28 cellular contexts compared by ENCODE assay signal in the genomic region with DNA sequence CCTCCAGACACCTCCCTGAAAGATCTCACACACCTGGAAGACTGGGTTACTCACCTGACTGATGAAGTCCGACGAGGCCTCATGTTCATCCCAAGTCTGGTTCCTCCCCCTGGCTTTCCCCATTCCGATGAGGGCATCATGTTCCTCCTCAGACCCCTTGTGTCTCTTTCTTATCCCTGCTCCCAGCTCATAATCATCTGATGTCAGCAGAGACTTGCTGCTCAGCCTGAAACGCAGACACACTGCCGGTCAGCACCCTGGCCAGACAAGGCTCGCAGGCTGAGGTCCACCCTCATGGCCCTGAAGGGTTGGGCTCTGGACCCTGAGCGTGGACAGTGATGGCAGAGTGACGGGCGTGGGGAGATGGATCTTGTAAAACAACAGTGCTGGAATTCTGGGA.
A peak's percentile ranks its signal among the peaks of the same experiment; 100 is the strongest.
DNase-seq lines count a peak whose midpoint lies in the region; ATAC-seq and TF ChIP-seq lines count a peak whose summit lies in the region.
"Had no signal": no experiment of that assay in that cellular context is flagged by ENCODE, and none has a peak within 500 bp of the region (broad histone marks: within the 10 kb centered on the region; RNA-seq: fewer than 3 reads in every experiment).

No MANE protein-coding gene starts in this region.

- no peak overlapping the region for H3K9ac ChIP-seq in endodermal cell (ENCODE audit: extremely low read depth, low read length, poor library complexity, severe bottlenecking)

- TF ChIP-seq CTCF in endodermal cell (conservative IDR thresholded peaks at IDR 0.05): no peak
- TF ChIP-seq CTCF in nephron progenitor cell (IDR thresholded peaks at IDR 0.05): no peak
- no peak for TF ChIP-seq CTCF in upper lobe of left lung (IDR thresholded peaks at IDR 0.05)

- H3K4me3 Mint-ChIP-seq in activated naive CD4-positive, alpha-beta T cell treated with anti-CD3 and anti-CD28 coated beads, Interleukin-2, amount 10 ng/mL, durations not matched to agents 7 days and 5 days: no peak overlapping the region
- no peak overlapping the region for H3K4me3 Mint-ChIP-seq in endodermal cell
- no peak overlapping the region for H3K4me3 Mint-ChIP-seq in nephron progenitor cell
- H3K4me3 Mint-ChIP-seq: activated T-cell treated with anti-CD3 and anti-CD28 coated beads, Interleukin-2, amount 50 U/mL, for 72 hours; nephron; T-helper 1 cell treated with Interleukin-12 subunit alpha and Interleukin-12 subunit beta and Interleukin-4 antibody, amounts not matched to agents 30 μg/mL and 1 μg/mL, for 36 hours had no signal

- no peaks in the 10 kb centered on the region for H3K9me3 ChIP-seq in endodermal cell (ENCODE audit: control insufficient read depth, low read length)
- H3K9me3 ChIP-seq in upper lobe of left lung: no peaks in the 10 kb centered on the region
- H3K9me3 ChIP-seq: ovary, testis had no signal

- TF ChIP-seq POLR2A in upper lobe of left lung (IDR thresholded peaks at IDR 0.05): no peak

- ATAC-seq in activated naive CD4-positive, alpha-beta T cell treated with anti-CD3 and anti-CD28 coated beads, Interleukin-2, amount 50 U/mL, for 72 hours: no peak
- ATAC-seq in upper lobe of left lung (ENCODE audit: low FRiP score in 2 of 2) (no peak), GM18873 (IDR thresholded peaks at IDR 0.05; ENCODE audit: low FRiP score, unreplicated experiment) (no peak)
- ATAC-seq: activated CD4-positive, CD25-positive, alpha-beta regulatory T cell treated with anti-CD3 and anti-CD28 coated beads, Interleukin-2, amount 50 U/mL, for 24 hours; activated T-cell treated with anti-CD3 and anti-CD28 coated beads, Interleukin-2, amount 50 U/mL, for 72 hours; SK-N-SH treated with all-trans-retinoic acid at 6 μM for 48 hours; stimulated activated naive CD8-positive, alpha-beta T cell treated with anti-CD3 and anti-CD28 coated beads, Interleukin-15, Interleukin-2, amounts not matched to agents 100 U/mL and 50 U/mL, for 24 hours had no signal

- H3K27ac Mint-ChIP-seq in activated naive CD4-positive, alpha-beta T cell treated with anti-CD3 and anti-CD28 coated beads, Interleukin-2, amount 10 ng/mL, durations not matched to agents 7 days and 5 days: peak overlapping the region; percentile 31
- no peak overlapping the region for H3K27ac Mint-ChIP-seq in activated naive CD4-positive, alpha-beta T cell treated with anti-CD3 and anti-CD28 coated beads, Interleukin-2, amount 50 U/mL, for 72 hours
- H3K27ac Mint-ChIP-seq in endodermal cell: peak overlapping the region; percentile 52
- peak overlapping the region; percentile 76 for H3K27ac Mint-ChIP-seq in nephron progenitor cell
- H3K27ac Mint-ChIP-seq: activated T-cell treated with anti-CD3 and anti-CD28 coated beads, Interleukin-2, amount 50 U/mL, for 72 hours; nephron; T-helper 1 cell treated with Interleukin-12 subunit alpha and Interleukin-12 subunit beta and Interleukin-4 antibody, amounts not matched to agents 30 μg/mL and 1 μg/mL, for 36 hours had no signal

- TF ChIP-seq EP300 in upper lobe of left lung (IDR thresholded peaks at IDR 0.05): no peak

- no peaks in the 10 kb centered on the region for H3K27me3 Mint-ChIP-seq in activated naive CD4-positive, alpha-beta T cell treated with anti-CD3 and anti-CD28 coated beads, Interleukin-2, amount 10 ng/mL, durations not matched to agents 7 days and 5 days
- H3K27me3 Mint-ChIP-seq in endodermal cell (ENCODE audit: insufficient read depth) (no peaks in the 10 kb centered on the region), nephron progenitor cell (ENCODE audit: low read depth, poor library complexity) (peaks cover 8% of the 10 kb centered on the region)

- WGBS in endodermal cell (ENCODE audit: insufficient coverage in 1 of 2, insufficient read length in 1 of 2), 2 experiments: 88 to 95% methylated on average over 6 to 9 of the region's 9 CpGs
- 82 to 87% methylated on average over 9 of the region's 9 CpGs for WGBS in upper lobe of left lung, 2 donors

- H3K27ac ChIP-seq in endodermal cell (ENCODE audit: low read depth, low read length) (no peak overlapping the region), upper lobe of left lung (peak overlapping the region; percentile 32 to 62 (median 50))
- H3K27ac ChIP-seq: C4-2B, ovary, PC-9, testis had no signal

- H3K36me3 ChIP-seq in endodermal cell (ENCODE audit: control insufficient read depth, insufficient read depth, low read length): peaks cover 89% of the 10 kb centered on the region
- peaks cover 45 to 90% (median 75%) of the 10 kb centered on the region in 4 donors for H3K36me3 ChIP-seq in upper lobe of left lung
- H3K36me3 ChIP-seq: ovary had no signal

- H3K27me3 ChIP-seq in endodermal cell (ENCODE audit: control insufficient read depth, insufficient read depth, low read length, poor library complexity, severe bottlenecking) (no peaks in the 10 kb centered on the region), upper lobe of left lung (no peaks in the 10 kb centered on the region)
- H3K27me3 ChIP-seq: dorsolateral prefrontal cortex, ovary, testis had no signal

- H3K4me1 ChIP-seq in endodermal cell (ENCODE audit: control insufficient read depth, insufficient read depth, low read length): no peaks in the 10 kb centered on the region
- H3K4me1 ChIP-seq in upper lobe of left lung: peaks cover 10 to 51% (median 36%) of the 10 kb centered on the region in 4 donors

- H3K36me3 Mint-ChIP-seq in activated naive CD4-positive, alpha-beta T cell treated with anti-CD3 and anti-CD28 coated beads, Interleukin-2, amount 10 ng/mL, durations not matched to agents 7 days and 5 days: peaks cover 55% of the 10 kb centered on the region
- H3K36me3 Mint-ChIP-seq in activated naive CD4-positive, alpha-beta T cell treated with anti-CD3 and anti-CD28 coated beads, Interleukin-2, amount 50 U/mL, for 72 hours: peaks cover 0 to 4% of the 10 kb centered on the region in 2 donors
- peaks cover 72% of the 10 kb centered on the region for H3K36me3 Mint-ChIP-seq in endodermal cell (ENCODE audit: low read depth)
- H3K36me3 Mint-ChIP-seq in nephron progenitor cell (ENCODE audit: low read depth): peaks cover 71% of the 10 kb centered on the region

- no peak for DNase-seq in activated naive CD4-positive, alpha-beta T cell treated with anti-CD3 and anti-CD28 coated beads, Interleukin-2, amount 10 ng/mL, durations not matched to agents 7 days and 5 days
- no peak for DNase-seq in activated naive CD4-positive, alpha-beta T cell treated with anti-CD3 and anti-CD28 coated beads, Interleukin-2, amount 50 U/mL, for 72 hours (ENCODE audit: low spot score in 2 of 2)
- DNase-seq in endodermal cell (no peak), nephron progenitor cell (no peak), upper lobe of left lung (no peak), cerebellar cortex (ENCODE audit: low spot score) (no peak), COLO829 (ENCODE audit: low spot score) (no peak)
- DNase-seq: 8988T; activated CD4-positive, alpha-beta T cell treated with anti-CD3 and anti-CD28 coated beads, Interleukin-2, amount 50 U/mL, for 48 hours; activated naive CD4-positive, alpha-beta T cell; activated T-cell treated with anti-CD3 and anti-CD28 coated beads, Interleukin-2, amount 50 U/mL, for 72 hours; dorsolateral prefrontal cortex; IMR-90; MV-4-11; NCI-H1436; NCI-H2081; NCI-H526 treated with DMSO at 0.1 percent for 48 hours; ovary; PC-9; stimulated activated CD4-positive, alpha-beta T cell treated with anti-CD3 and anti-CD28 coated beads, Interleukin-1b, Interleukin-23, amount 100 ng/mL, for 48 hours; stimulated activated naive CD8-positive, alpha-beta T cell treated with anti-CD3 and anti-CD28 coated beads, Interleukin-15, Interleukin-2, amounts not matched to agents 100 U/mL and 50 U/mL, for 24 hours; testis had no signal

- H3K9me3 Mint-ChIP-seq in activated naive CD4-positive, alpha-beta T cell treated with anti-CD3 and anti-CD28 coated beads, Interleukin-2, amount 10 ng/mL, durations not matched to agents 7 days and 5 days: no peaks in the 10 kb centered on the region
- H3K9me3 Mint-ChIP-seq in activated naive CD4-positive, alpha-beta T cell treated with anti-CD3 and anti-CD28 coated beads, Interleukin-2, amount 50 U/mL, for 72 hours: no peaks in the 10 kb centered on the region
- no peaks in the 10 kb centered on the region for H3K9me3 Mint-ChIP-seq in endodermal cell
- peaks cover 6% of the 10 kb centered on the region for H3K9me3 Mint-ChIP-seq in nephron progenitor cell
- H3K9me3 Mint-ChIP-seq: activated T-cell treated with anti-CD3 and anti-CD28 coated beads, Interleukin-2, amount 50 U/mL, for 72 hours; nephron; T-helper 1 cell treated with Interleukin-12 subunit alpha and Interleukin-12 subunit beta and Interleukin-4 antibody, amounts not matched to agents 30 μg/mL and 1 μg/mL, for 36 hours had no signal

- H3K4me3 ChIP-seq in endodermal cell (ENCODE audit: low read length) (no peak overlapping the region), upper lobe of left lung (no peak overlapping the region)
- H3K4me3 ChIP-seq: dorsolateral prefrontal cortex, ovary, PC-9, testis had no signal

- peaks cover 18% of the 10 kb centered on the region for H3K4me1 Mint-ChIP-seq in activated naive CD4-positive, alpha-beta T cell treated with anti-CD3 and anti-CD28 coated beads, Interleukin-2, amount 10 ng/mL, durations not matched to agents 7 days and 5 days
- H3K4me1 Mint-ChIP-seq in endodermal cell (no peaks in the 10 kb centered on the region), nephron progenitor cell (peaks cover 11% of the 10 kb centered on the region)

- CTCF ChIA-PET in activated naive CD4-positive, alpha-beta T cell treated with anti-CD3 and anti-CD28 coated beads, Interleukin-2, amount 10 ng/mL, durations not matched to agents 7 days and 5 days (lab: Charles Lee): no interaction called here

Comparison
In these comparisons a context has a peak if more than half of its experiments do, and no peak if none do; other contexts are left out.
1. H3K27ac Mint-ChIP-seq: peak in activated naive CD4-positive, alpha-beta T cell treated with anti-CD3 and anti-CD28 coated beads, Interleukin-2, amount 10 ng/mL, durations not matched to agents 7 days and 5 days (single experiment), endodermal cell (single experiment) and nephron progenitor cell (single experiment); none in activated naive CD4-positive, alpha-beta T cell treated with anti-CD3 and anti-CD28 coated beads, Interleukin-2, amount 50 U/mL, for 72 hours (0 of 2).